Comparison of ENCODE assay signal across 9 cellular contexts in the genomic region with DNA sequence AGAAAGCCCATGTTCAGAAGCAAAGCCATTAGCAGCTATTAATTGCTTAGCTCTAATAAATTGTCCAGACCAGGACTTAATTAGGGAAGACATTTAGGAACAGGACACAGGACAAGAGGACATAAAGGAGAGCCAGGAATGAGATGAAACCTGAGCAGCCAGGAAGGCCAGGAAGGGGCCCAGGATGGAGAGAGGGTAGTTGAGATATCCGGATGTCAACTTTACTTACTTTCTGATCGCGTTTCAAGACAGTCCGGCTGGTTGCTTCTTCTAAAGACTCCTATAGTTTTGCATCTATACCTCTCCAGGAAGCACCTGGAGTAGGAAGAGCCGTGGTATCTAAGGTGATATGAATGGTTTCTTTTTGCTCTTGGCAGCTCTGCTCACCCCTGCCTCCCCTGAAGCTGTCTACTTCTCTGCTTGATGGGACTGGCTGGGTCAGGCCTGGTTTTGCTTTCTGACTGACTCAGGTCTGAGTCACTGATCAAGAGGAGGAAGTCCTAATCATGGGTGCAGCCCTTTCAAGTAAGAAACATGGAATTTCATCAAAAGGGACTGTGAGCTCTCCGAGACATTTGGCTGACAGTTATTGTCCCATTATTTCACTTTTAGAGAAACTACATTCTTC.
DNase-seq lines count a peak whose midpoint lies in the region; ATAC-seq, FAIRE-seq and TF ChIP-seq lines count a peak whose summit lies in the region.
"Had no signal": no experiment of that assay in that cellular context is flagged by ENCODE, and none has a peak within 500 bp of the region (broad histone marks: within the 10 kb centered on the region; RNA-seq: fewer than 3 reads in every experiment).

No MANE protein-coding gene starts in this region.

- peak overlapping the region; percentile 69 for H3K4me2 ChIP-seq in keratinocyte (ENCODE audit: control insufficient read depth, extremely low read depth, insufficient read depth, low read depth, low read length)

- H3K9me1 ChIP-seq in keratinocyte (ENCODE audit: control insufficient read depth, extremely low read depth, insufficient read depth, low read length), result no peaks in the 10 kb centered on the region

- dilution Hi-C loops in keratinocyte (cut with MboI; ENCODE audit: extremely low pct_ligation_motif_present, low sequenced_read_pairs), result no loop called here

- no peak overlapping the region for H3K4me3 ChIP-seq in NB4 (ENCODE audit: low read depth, low read length)
- peak overlapping the region; percentile 14 to 60 (median 55) for H3K4me3 ChIP-seq in keratinocyte (ENCODE audit: control insufficient read depth in 2 of 3, extremely low read depth in 1 of 3, insufficient read depth in 2 of 3, low read depth in 1 of 3, low read length in 3 of 3)
- no peak overlapping the region for H3K4me3 ChIP-seq in thyroid gland (replicated peaks in 1 of 3)
- no peak overlapping the region for H3K4me3 ChIP-seq in gastrocnemius medialis

- H3K36me3 ChIP-seq in keratinocyte (ENCODE audit: control insufficient read depth in 2 of 2, extremely low read depth in 1 of 2, insufficient read depth in 2 of 2, low read length in 2 of 2), result no peaks in the 10 kb centered on the region
- H3K36me3 ChIP-seq in thyroid gland, result no peaks in the 10 kb centered on the region
- no peaks in the 10 kb centered on the region for H3K36me3 ChIP-seq in gastrocnemius medialis

- no peaks in the 10 kb centered on the region for H3K27me3 ChIP-seq in keratinocyte (ENCODE audit: control insufficient read depth, extremely low read depth, insufficient read depth, low read length)
- no peaks in the 10 kb centered on the region for H3K27me3 ChIP-seq in thyroid gland
- H3K27me3 ChIP-seq in gastrocnemius medialis, result no peaks in the 10 kb centered on the region

- 80 to 81% methylated on average over 6 of the region's 6 CpGs for WGBS in thyroid gland, 2 donors

- H3K27ac ChIP-seq in keratinocyte (ENCODE audit: control insufficient read depth, insufficient read depth, low read length) (peak overlapping the region; percentile 34), thyroid gland (no peak overlapping the region), gastrocnemius medialis (no peak overlapping the region)

- FAIRE-seq in keratinocyte (lab: Jason Lieb, UNC), result peak; percentile 96
- FAIRE-seq: islet of Langerhans had no signal

- TF ChIP-seq CTCF in NB4 (IDR thresholded peaks at IDR 0.05; ENCODE audit: low read depth, low read length) (no peak), keratinocyte (optimal IDR thresholded peaks at IDR 0.05 in 1 of 3, IDR thresholded peaks at IDR 0.05 in 1 of 3, conservative IDR thresholded peaks at IDR 0.05 in 1 of 3; ENCODE audit: extremely low read depth in 1 of 3, insufficient read depth in 2 of 3, low read length in 3 of 3) (no peak), thyroid gland (IDR thresholded peaks at IDR 0.05) (no peak), gastrocnemius medialis (IDR thresholded peaks at IDR 0.05 in 4 of 5, conservative IDR thresholded peaks at IDR 0.05 in 1 of 5) (no peak)

- no peaks in the 10 kb centered on the region for H3K79me2 ChIP-seq in keratinocyte (ENCODE audit: control insufficient read depth, insufficient read depth, low read length)

- ATAC-seq in GM18517 (IDR thresholded peaks at IDR 0.05; ENCODE audit: unreplicated experiment), result peak; percentile 81
- peak; percentile 96 for ATAC-seq in HG02571 (IDR thresholded peaks at IDR 0.05; ENCODE audit: unreplicated experiment)
- no peak for ATAC-seq in gastrocnemius medialis

- H2AFZ ChIP-seq in keratinocyte (ENCODE audit: control insufficient read depth, low read length), result peak overlapping the region; percentile 54

- peak; percentile 40 for DNase-seq in NB4 (ENCODE audit: low read depth)
- DNase-seq in keratinocyte (ENCODE audit: low read depth, low spot score), result peak; percentile 36
- no peak for DNase-seq in head of caudate nucleus
- no peak for DNase-seq in thyroid gland
- DNase-seq in stimulated activated CD4-positive, alpha-beta T cell treated with anti-CD3 and anti-CD28 coated beads, Interleukin-2, amount 100 ng/mL, for 48 hours, result no peak
- DNase-seq in gastrocnemius medialis, result no peak

- no peaks in the 10 kb centered on the region for H4K20me1 ChIP-seq in keratinocyte (ENCODE audit: control insufficient read depth, extremely low read depth, insufficient read depth, low read length)

- intact Hi-C loops in head of caudate nucleus (cut with DNase I), result no loop called here
- intact Hi-C loops in thyroid gland (cut with DNase I), result no loop called here
- intact Hi-C loops in gastrocnemius medialis (cut with DNase I; ENCODE audit: low total_unique reads), result no loop called here

- H3K9me3 ChIP-seq in keratinocyte (ENCODE audit: control insufficient read depth, low read depth, low read length) (no peaks in the 10 kb centered on the region), thyroid gland (no peaks in the 10 kb centered on the region), gastrocnemius medialis (no peaks in the 10 kb centered on the region)

- in situ Hi-C loops in gastrocnemius medialis (cut with MboI; ENCODE audit: low sequenced_read_pairs in 4 of 4), result no loop called here

- peak overlapping the region; percentile 45 for H3K9ac ChIP-seq in keratinocyte (ENCODE audit: control insufficient read depth, extremely low read depth, insufficient read depth, low read length)

- peaks cover 4% of the 10 kb centered on the region for H3K4me1 ChIP-seq in keratinocyte (ENCODE audit: control insufficient read depth, extremely low read depth, insufficient read depth, low read length)
- no peaks in the 10 kb centered on the region for H3K4me1 ChIP-seq in thyroid gland
- H3K4me1 ChIP-seq in gastrocnemius medialis, result no peaks in the 10 kb centered on the region

- TF ChIP-seq POLR2A in NB4 (IDR thresholded peaks at IDR 0.05; ENCODE audit: extremely low read depth, insufficient read length) (no peak), thyroid gland (IDR thresholded peaks at IDR 0.05) (no peak), gastrocnemius medialis (IDR thresholded peaks at IDR 0.05) (no peak)

Comparison
In these comparisons a context has a peak if more than half of its experiments do, and no peak if none do; other contexts are left out.
1. ATAC-seq: peak in GM18517 (single experiment) and HG02571 (single experiment); none in gastrocnemius medialis (0 of 2).
2. DNase-seq: peak in NB4 (single experiment) and keratinocyte (single experiment); none in head of caudate nucleus (0 of 42), thyroid gland (0 of 2), stimulated activated CD4-positive, alpha-beta T cell treated with anti-CD3 and anti-CD28 coated beads, Interleukin-2, amount 100 ng/mL, for 48 hours (0 of 2) and gastrocnemius medialis (0 of 2).
3. H3K4me3 ChIP-seq: peak in keratinocyte (3 of 3); none in NB4 (single experiment), thyroid gland (0 of 3) and gastrocnemius medialis (0 of 4).